8 cellular contexts compared by ENCODE assay signal in the genomic region with DNA sequence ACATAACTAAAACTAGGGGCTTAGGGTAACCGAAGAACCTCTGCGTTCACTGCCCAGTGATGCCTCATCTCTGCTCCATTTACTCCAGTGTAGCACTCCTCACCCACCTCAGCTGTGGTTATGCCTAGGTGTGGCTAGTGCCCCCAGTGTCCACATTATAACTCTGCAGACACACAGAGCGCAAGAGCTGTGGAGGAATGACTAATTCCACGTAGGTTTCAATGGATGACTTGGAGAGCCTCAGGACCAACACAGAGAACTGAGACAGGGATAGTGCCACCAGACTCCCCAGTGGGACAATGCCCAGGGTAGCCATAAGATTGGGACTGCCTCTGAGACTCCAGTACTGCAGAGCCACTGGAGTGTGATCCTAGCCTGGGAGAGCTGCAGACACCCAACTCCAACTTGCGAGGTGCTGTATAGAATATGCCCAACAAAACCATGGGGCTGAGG.
DNase-seq lines count a peak whose midpoint lies in the region; ATAC-seq and TF ChIP-seq lines count a peak whose summit lies in the region.

No MANE protein-coding gene starts in this region.

- no peak overlapping the region for H3K4me3 ChIP-seq in Panc1 (ENCODE audit: low read depth in 2 of 2, low read length in 2 of 2)
- no peak overlapping the region for H3K4me3 ChIP-seq in epithelial cell of proximal tubule (ENCODE audit: low read depth, low read length)

- in situ Hi-C loops in Panc1 (cut with HindIII; ENCODE audit: low pct_unique_long_range_greater_than_20kb, low sequenced_read_pairs): no loop called here

- no peaks in the 10 kb centered on the region for H3K27me3 ChIP-seq in Panc1 (ENCODE audit: control insufficient read depth, insufficient read depth, low read length)

- peak; percentile 49 for TF ChIP-seq CTCF in Panc1 (IDR thresholded peaks at IDR 0.05)
- peak; percentile 39 for TF ChIP-seq CTCF in epithelial cell of proximal tubule (conservative IDR thresholded peaks at IDR 0.05; ENCODE audit: low read depth, low read length)

- POLR2A ChIA-PET in Panc1 (lab: Charles Lee): no interaction called here

- no peak overlapping the region for H3K27ac ChIP-seq in Panc1 (ENCODE audit: low read length)

- intact Hi-C loops in Panc1 (cut with micrococcal nuclease; ENCODE audit: unreplicated experiment): no loop called here
- intact Hi-C loops in cardiac septum (cut with DNase I): no loop called here

- no TSS peak for BruUV-seq in Panc1 (replicated peaks; lab: Mats Ljungman, UMichigan)

- DNase-seq in A172 (ENCODE audit: low spot score) (peak; percentile 81), GM04504 (ENCODE audit: low read depth) (peak; percentile 51), Panc1 (ENCODE audit: low read depth, low spot score) (no peak), epithelial cell of proximal tubule (ENCODE audit: low read depth) (no peak), cardiac septum (ENCODE audit: low spot score) (no peak), NCI-H2081 (lab: John Stamatoyannopoulos, UW) (no peak), NCI-H345 treated with DMSO at 0.1 percent for 48 hours (lab: John Stamatoyannopoulos, UW; ENCODE audit: unreplicated experiment) (no peak), GM19238 (ENCODE audit: insufficient read length, low spot score) (no peak)

- peaks cover 9% of the 10 kb centered on the region; the same call in 1 of the 2 replicates for H3K36me3 ChIP-seq in Panc1 (ENCODE audit: control insufficient read depth, insufficient read depth, low read length)

- CTCF ChIA-PET in Panc1 (lab: Charles Lee): no interaction called here

- peaks cover 3% of the 10 kb centered on the region; the same call in 1 of the 2 replicates for H3K4me1 ChIP-seq in Panc1 (ENCODE audit: control insufficient read depth, insufficient read depth, low read length)

- ATAC-seq in Panc1: peak; percentile 88

- no peaks in the 10 kb centered on the region for H3K9me3 ChIP-seq in Panc1 (ENCODE audit: control insufficient read depth, insufficient read depth, low read depth, low read length)

Comparison
In these comparisons a context has a peak if more than half of its experiments do, and no peak if none do; other contexts are left out.
1. DNase-seq: peak in A172 (single experiment) and GM04504 (single experiment); none in Panc1 (single experiment), epithelial cell of proximal tubule (single experiment), cardiac septum (single experiment), NCI-H2081 (0 of 2), NCI-H345 treated with DMSO at 0.1 percent for 48 hours (single experiment) and GM19238 (single experiment).